ENCODE assay signal across 26 cellular contexts in genomic region chr16:67448580-67448979, GRCh38. TPM values are rescaled to one million over a fixed set of nuclear protein-coding genes. Genes with fewer than 3 reads are reported as not detected.
DNase-seq lines count a peak whose midpoint lies in the region; ATAC-seq and TF ChIP-seq lines count a peak whose summit lies in the region.
"Had no signal": no experiment of that assay in that cellular context is flagged by ENCODE, and none has a peak within 500 bp of the region (broad histone marks: within the 10 kb centered on the region; RNA-seq: fewer than 3 reads in every experiment).

No MANE protein-coding gene starts in this region.

- in situ Hi-C loops in mammary epithelial cell (cut with MboI; ENCODE audit: low sequenced_read_pairs in 2 of 2) = no loop called here

- no peaks in the 10 kb centered on the region for H4K20me1 ChIP-seq in mammary epithelial cell (ENCODE audit: insufficient read depth, low read length)

- peak overlapping the region; percentile 67 to 75 for H3K27ac ChIP-seq in breast epithelium
- no peak overlapping the region for H3K27ac ChIP-seq in mammary epithelial cell (ENCODE audit: insufficient read depth, low read depth, low read length)
- peak overlapping the region; percentile 64 for H3K27ac ChIP-seq in psoas muscle
- peak overlapping the region; percentile 13 to 38 for H3K27ac ChIP-seq in uterus
- H3K27ac ChIP-seq: 22Rv1, BLaER1, KMS-11 had no signal

- TF ChIP-seq POLR2A in breast epithelium (IDR thresholded peaks at IDR 0.05) = no peak
- TF ChIP-seq POLR2A in uterus (IDR thresholded peaks at IDR 0.05) = no peak

- no peak overlapping the region for H3K4me2 ChIP-seq in mammary epithelial cell (ENCODE audit: insufficient read depth, low read depth, low read length)
- H3K4me2 ChIP-seq: BLaER1, KMS-11 had no signal

- H2AFZ ChIP-seq in mammary epithelial cell (ENCODE audit: low read depth, low read length) = no peak overlapping the region

- no peak overlapping the region for H3K9ac ChIP-seq in mammary epithelial cell (ENCODE audit: insufficient read depth, low read length)
- H3K9ac ChIP-seq: BLaER1, KMS-11 had no signal

- H3K4me1 ChIP-seq in breast epithelium (peaks cover 26 to 55% of the 10 kb centered on the region in 2 donors), mammary epithelial cell (ENCODE audit: insufficient read depth, low read length) (no peaks in the 10 kb centered on the region), psoas muscle (peaks cover 99% of the 10 kb centered on the region), uterus (peaks cover 23 to 52% of the 10 kb centered on the region in 2 donors)
- H3K4me1 ChIP-seq: BLaER1, Caco-2 had no signal

- dilution Hi-C loops in mammary epithelial cell (cut with HindIII; ENCODE audit: low sequenced_read_pairs) = loop anchor here (5.0 kb wide), 1 partner anchor 49 kb away; no protein-coding TSS in a partner anchor

- DNase-seq in breast epithelium (ENCODE audit: low spot score in 2 of 2) (no peak), mammary epithelial cell (no peak), left colon (peak in 1 of 2 donors; percentile 51), psoas muscle (no peak), uterus (no peak), cerebellar cortex (ENCODE audit: low spot score) (no peak), HEK293T (ENCODE audit: extremely low spot score) (no peak)
- DNase-seq: ACHN; Caco-2; DMS 273 treated with DMSO at 0.1 percent for 48 hours; DND-41; H7; HFFc6; IMR-90; NCI-H1436 treated with DMSO at 0.1 percent for 48 hours; NCI-H1930; NCI-H2227 treated with DMSO at 0.1 percent for 48 hours; NCI-H510A; NCI-H774; NK-92 treated with Interleukin-12 subunit alpha and Interleukin-12 subunit beta, amount 100 ng/mL, for 24 hours had no signal

- no peaks in the 10 kb centered on the region for H3K9me3 ChIP-seq in breast epithelium
- H3K9me3 ChIP-seq in mammary epithelial cell (replicated peaks; ENCODE audit: insufficient read depth, low read length) = no peaks in the 10 kb centered on the region
- no peaks in the 10 kb centered on the region for H3K9me3 ChIP-seq in psoas muscle
- no peaks in the 10 kb centered on the region for H3K9me3 ChIP-seq in uterus
- H3K9me3 ChIP-seq: BLaER1, Caco-2 had no signal

- CTCF ChIA-PET in mammary epithelial cell (lab: Charles Lee; ENCODE audit: low non-redundant PET) (no interaction called here), HEK293T (lab: Yijun Ruan, JAX) (interaction anchor here (0.9 kb wide), 2 partner anchors 8 to 22 kb away, joined by 3 to 5 read pairs; no protein-coding TSS in a partner anchor)

- ATAC-seq in left colon = peak; percentile 63
- no peak for ATAC-seq in psoas muscle
- no peak for ATAC-seq in HG03378 (IDR thresholded peaks at IDR 0.05; ENCODE audit: unreplicated experiment)

- no peaks in the 10 kb centered on the region for H3K36me3 ChIP-seq in breast epithelium
- peaks cover 7% of the 10 kb centered on the region for H3K36me3 ChIP-seq in mammary epithelial cell (ENCODE audit: insufficient read depth, low read length)
- peaks cover 0 to 11% of the 10 kb centered on the region in 2 donors for H3K36me3 ChIP-seq in psoas muscle (ENCODE audit: insufficient read depth in 1 of 2, low read depth in 1 of 2)
- H3K36me3 ChIP-seq in uterus = no peaks in the 10 kb centered on the region

- POLR2A ChIA-PET in HEK293T (lab: Yijun Ruan, JAX) = no interaction called here

- no peak for TF ChIP-seq CTCF in breast epithelium (IDR thresholded peaks at IDR 0.05)
- no peak for TF ChIP-seq CTCF in mammary epithelial cell (conservative IDR thresholded peaks at IDR 0.05 in 1 of 2, IDR thresholded peaks at IDR 0.05 in 1 of 2; ENCODE audit: extremely low read depth in 1 of 2, insufficient read depth in 1 of 2, low read depth in 1 of 2, low read length in 2 of 2)
- no peak for TF ChIP-seq CTCF in psoas muscle (IDR thresholded peaks at IDR 0.05)
- TF ChIP-seq CTCF in uterus (IDR thresholded peaks at IDR 0.05) = no peak

- WGBS in mammary epithelial cell (ENCODE audit: low coverage, missing lambda C conversion rate) = 100% methylated on average over 1 of the region's 5 CpGs
- WGBS in psoas muscle, 3 donors = 96 to 98% (median 97%) methylated on average over 5 of the region's 5 CpGs

- H3K27me3 ChIP-seq in breast epithelium = no peaks in the 10 kb centered on the region
- no peaks in the 10 kb centered on the region for H3K27me3 ChIP-seq in mammary epithelial cell (ENCODE audit: insufficient read depth, low read length)
- H3K27me3 ChIP-seq in psoas muscle (ENCODE audit: insufficient read depth in 3 of 3, low read length in 2 of 3) = no peaks in the 10 kb centered on the region
- no peaks in the 10 kb centered on the region for H3K27me3 ChIP-seq in uterus
- H3K27me3 ChIP-seq: BLaER1 had no signal

- H3K79me2 ChIP-seq in mammary epithelial cell (ENCODE audit: insufficient read depth, low read length) = peaks cover 28% of the 10 kb centered on the region

- intact Hi-C loops in breast epithelium (cut with DNase I; ENCODE audit: low total_unique reads) (no loop called here), mammary epithelial cell (cut with micrococcal nuclease) (no loop called here), left colon (cut with DNase I, micrococcal nuclease) (no loop called here), psoas muscle (cut with DNase I) (no loop called here), uterus (cut with DNase I; ENCODE audit: low total_unique reads) (no loop called here)

- H3K4me3 ChIP-seq in breast epithelium (no peak overlapping the region), mammary epithelial cell (replicated peaks in 1 of 3; ENCODE audit: insufficient read depth in 1 of 3, low read depth in 2 of 3, low read length in 3 of 3) (no peak overlapping the region), psoas muscle (no peak overlapping the region), uterus (no peak overlapping the region)
- H3K4me3 ChIP-seq: BLaER1, GM12878 had no signal

- no TSS peak for BruUV-seq in mammary epithelial cell (replicated peaks; lab: Mats Ljungman, UMichigan)

TF ChIP-seq in HEK293T, 16 proteins besides CTCF, POLR2A, EP300 and RAD21:
- TF ChIP-seq ELF4 (IDR thresholded peaks at IDR 0.05) (no peak), ZNF384 (IDR thresholded peaks at IDR 0.05) (no peak), FOXA1 (IDR thresholded peaks at IDR 0.05) (no peak), HDGF (IDR thresholded peaks at IDR 0.05; ENCODE audit: borderline replicate concordance) (no peak), FOXK2 (IDR thresholded peaks at IDR 0.05) (no peak), LEF1 (IDR thresholded peaks at IDR 0.05; ENCODE audit: borderline replicate concordance) (no peak), PKNOX1 (IDR thresholded peaks at IDR 0.05) (no peak), SUZ12 (IDR thresholded peaks at IDR 0.05) (no peak), CTBP1 (IDR thresholded peaks at IDR 0.05; ENCODE audit: borderline replicate concordance) (no peak), BHLHE40 (IDR thresholded peaks at IDR 0.05; ENCODE audit: borderline replicate concordance) (no peak), FOXM1 (IDR thresholded peaks at IDR 0.05; ENCODE audit: borderline replicate concordance) (no peak)

RNA-seq across cellular contexts. Expression of gene HSD11B2, which starts 17.7 kb away (rescaled TPM):
- 10 to 100 TPM in 2 of 3 donors, under 1 TPM in 1; 0.32 to 66.9 (median 10.2) TPM for total RNA-seq in breast epithelium
- 1 to 10 TPM in 1 of 2 donors, under 1 TPM in 1; 0.56 to 1.8 TPM for total RNA-seq in mammary epithelial cell
- 1.00 TPM for polyA plus RNA-seq in mammary epithelial cell
- not detected for polyA minus RNA-seq in mammary epithelial cell
- 1,000 to 10,000 TPM in 1 of 2 donors, 100 to 1,000 TPM in 1; 723 to 1,005 TPM for total RNA-seq in left colon
- total RNA-seq in psoas muscle = under 1 TPM; 0.16 to 0.71 (median 0.39) TPM
- under 1 TPM; 0.11 to 0.35 (median 0.17) TPM for polyA plus RNA-seq in psoas muscle
- total RNA-seq in uterus = 10 to 100 TPM in 2 of 4 donors, 1 to 10 TPM in 2; 1.2 to 82.1 (median 9.7) TPM
- total RNA-seq: CD4-positive, alpha-beta memory T cell; HFFc6; IMR-90 had no signal

RNA-seq across cellular contexts. Expression of gene ZDHHC1, which starts 32.3 kb away (rescaled TPM):
- total RNA-seq in breast epithelium = 10 to 100 TPM; 17.4 to 20.3 (median 19.3) TPM
- total RNA-seq in mammary epithelial cell = 1 to 10 TPM; 5.3 to 6.3 TPM
- 2.4 TPM for polyA plus RNA-seq in mammary epithelial cell
- 0.88 TPM for polyA minus RNA-seq in mammary epithelial cell
- total RNA-seq in left colon = 10 to 100 TPM; 10.7 to 12.5 TPM
- total RNA-seq in psoas muscle = 10 to 100 TPM in 1 of 4 donors, 1 to 10 TPM in 3; 5.8 to 11.0 (median 6.9) TPM
- polyA plus RNA-seq in psoas muscle = 1 to 10 TPM; 1.7 to 5.0 (median 2.9) TPM
- 10 to 100 TPM; 14.7 to 30.6 (median 25.6) TPM for total RNA-seq in uterus
- total RNA-seq: CD4-positive, alpha-beta memory T cell had no signal
- polyA plus RNA-seq: CD4-positive, alpha-beta memory T cell had no signal

RNA-seq across cellular contexts. Expression of gene ATP6V0D1, which starts 32.4 kb away (rescaled TPM):
- total RNA-seq in breast epithelium (100 to 1,000 TPM; 101 to 122 (median 104) TPM), mammary epithelial cell (100 to 1,000 TPM in 1 of 2 donors, 10 to 100 TPM in 1; 93.3 to 124 TPM), left colon (100 to 1,000 TPM; 226 to 297 TPM), psoas muscle (100 to 1,000 TPM in 1 of 4 donors, 10 to 100 TPM in 3; 81.2 to 104 (median 87.3) TPM), uterus (100 to 1,000 TPM in 2 of 4 donors, 10 to 100 TPM in 2; 67.4 to 243 (median 100) TPM)
- polyA plus RNA-seq in mammary epithelial cell (268 TPM), psoas muscle (10 to 100 TPM; 60.2 to 92.4 (median 62.8) TPM)
- polyA minus RNA-seq in mammary epithelial cell = 279 TPM

RNA-seq across cellular contexts. Expression of gene AGRP, which starts 34.8 kb away (rescaled TPM):
- total RNA-seq in breast epithelium (not detected), mammary epithelial cell (not detected), left colon (not detected), psoas muscle (not detected), uterus (not detected)
- polyA plus RNA-seq in mammary epithelial cell (not detected), psoas muscle (not detected)
- polyA minus RNA-seq in mammary epithelial cell = not detected
- total RNA-seq: Caco-2; CD4-positive, alpha-beta memory T cell; GM12878; HFFc6; IMR-90 had no signal
- polyA plus RNA-seq: CD4-positive, alpha-beta memory T cell; IMR-90 had no signal

RNA-seq across cellular contexts. Expression of gene TPPP3, which starts 55.3 kb away (rescaled TPM):
- total RNA-seq in breast epithelium = 1 to 10 TPM; 1.3 to 6.9 (median 3.6) TPM
- total RNA-seq in mammary epithelial cell = not detected
- polyA plus RNA-seq in mammary epithelial cell = 0.14 TPM
- polyA minus RNA-seq in mammary epithelial cell = not detected
- 1 to 10 TPM; 4.1 to 8.3 TPM for total RNA-seq in left colon
- 10 to 100 TPM; 14.8 to 36.4 (median 25.7) TPM for total RNA-seq in psoas muscle
- polyA plus RNA-seq in psoas muscle = 10 to 100 TPM in 2 of 3 donors, 1 to 10 TPM in 1; 5.3 to 21.4 (median 17.0) TPM
- 10 to 100 TPM; 13.4 to 26.6 (median 16.2) TPM for total RNA-seq in uterus
- total RNA-seq: CD4-positive, alpha-beta memory T cell; GM12878 had no signal
- polyA plus RNA-seq: CD4-positive, alpha-beta memory T cell had no signal

Comparison
In these comparisons a context has a peak if more than half of its experiments do, and no peak if none do; other contexts are left out.
1. RNA of gene HSD11B2, which starts 17.7 kb away (total RNA-seq): 723 to 1,005 TPM in left colon; 1.2 to 82.1 TPM in uterus, 0.32 to 66.9 TPM in breast epithelium, 0.56 to 1.8 TPM in mammary epithelial cell and 0.16 to 0.71 TPM in psoas muscle; every median in the first group is over 4 times any median in the second.